Comparison of ENCODE assay signal across 31 cellular contexts in the genomic region with DNA sequence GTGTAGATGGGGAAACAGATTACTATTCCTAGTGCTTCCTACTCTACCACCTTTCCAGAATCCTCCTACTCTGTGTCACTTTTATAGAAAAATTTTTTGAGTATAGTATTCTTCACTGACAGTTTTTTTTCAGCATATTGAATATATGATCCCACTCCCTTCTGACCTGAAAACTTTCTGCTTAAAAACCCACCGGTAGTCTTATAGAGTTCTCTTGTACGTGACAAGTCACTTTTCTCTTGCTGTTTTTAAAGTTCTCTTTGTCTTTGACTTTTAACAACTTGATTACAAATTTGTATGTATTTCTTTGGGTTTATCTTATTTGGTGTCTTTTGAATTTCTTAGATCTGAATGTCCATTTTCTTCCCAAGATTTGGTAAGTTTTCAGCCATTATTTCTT.
"Had no signal": no experiment of that assay in that cellular context is flagged by ENCODE, and none has a peak within 500 bp of the region (broad histone marks: within the 10 kb centered on the region; RNA-seq: fewer than 3 reads in every experiment).

No MANE protein-coding gene starts in this region.

- H3K27me3 ChIP-seq: ascending aorta, cardiac muscle cell had no signal

- FAIRE-seq: bronchial epithelial cell, TTC549 had no signal

- ATAC-seq: activated CD4-positive, alpha-beta T cell treated with anti-CD3 and anti-CD28 coated beads for 36 hours; activated CD4-positive, CD25-positive, alpha-beta regulatory T cell treated with anti-CD3 and anti-CD28 coated beads, Interleukin-2, amount 50 U/mL, for 24 hours; activated CD8-positive, alpha-beta memory T cell treated with anti-CD3 and anti-CD28 coated beads, Interleukin-2, amount 10 ng/mL, durations not matched to agents 7 days and 5 days; activated CD8-positive, alpha-beta T cell treated with anti-CD3 and anti-CD28 coated beads, Interleukin-2, amount 10 ng/mL, durations not matched to agents 7 days and 5 days; WTC11 had no signal

- H3K36me3 ChIP-seq: ascending aorta, cardiac muscle cell, WERI-Rb-1 had no signal

- H3K27ac ChIP-seq: ascending aorta, cardiac muscle cell, WERI-Rb-1 had no signal

- H3K4me3 ChIP-seq: ascending aorta, cardiac muscle cell had no signal

- H3K4me1 ChIP-seq: ascending aorta had no signal

- DNase-seq: activated CD4-positive, alpha-beta memory T cell treated with anti-CD3 and anti-CD28 coated beads, Interleukin-2, amount 10 ng/mL, durations not matched to agents 7 days and 5 days; activated CD4-positive, alpha-beta T cell treated with anti-CD3 and anti-CD28 coated beads for 1 hour; activated CD4-positive, alpha-beta T cell treated with anti-CD3 and anti-CD28 coated beads for 36 hours; activated CD4-positive, alpha-beta T cell treated with anti-CD3 and anti-CD28 coated beads for 48 hours; activated CD4-positive, alpha-beta T cell treated with anti-CD3 and anti-CD28 coated beads, Interleukin-2, amount 10 ng/mL, durations not matched to agents 7 days and 5 days; activated CD4-positive, alpha-beta T cell treated with anti-CD3 and anti-CD28 coated beads, Interleukin-2, amount 50 U/mL, for 48 hours; activated CD4-positive, CD25-positive, alpha-beta regulatory T cell; activated CD8-positive, alpha-beta memory T cell treated with anti-CD3 and anti-CD28 coated beads for 24 hours; activated CD8-positive, alpha-beta memory T cell treated with anti-CD3 and anti-CD28 coated beads, Interleukin-2, amount 10 ng/mL, durations not matched to agents 7 days and 5 days; activated CD8-positive, alpha-beta memory T cell treated with anti-CD3 and anti-CD28 coated beads, Interleukin-2, amount 50 U/mL, for 48 hours; activated CD8-positive, alpha-beta T cell treated with anti-CD3 and anti-CD28 coated beads, Interleukin-2, amount 10 ng/mL, durations not matched to agents 7 days and 5 days; activated effector memory CD4-positive, alpha-beta T cell treated with Interleukin-2 at 50 U/mL for 16 hours; activated gamma-delta T cell; activated naive CD4-positive, alpha-beta T cell treated with anti-CD3 and anti-CD28 coated beads, Interleukin-2, amount 10 ng/mL, durations not matched to agents 7 days and 5 days; activated naive CD4-positive, alpha-beta T cell treated with Interleukin-2 at 50 U/mL for 16 hours; activated T-cell treated with anti-CD3 and anti-CD28 coated beads, Interleukin-2, amount 50 U/mL, for 24 hours; activated T-cell treated with anti-CD3 and anti-CD28 coated beads, Interleukin-2, amount 50 U/mL, for 48 hours; amygdala; anterior cingulate cortex; caudate nucleus; cerebellar nuclear complex; T-helper 1 cell; T-helper 2 cell; T-helper 9 cell; WERI-Rb-1 had no signal
